In the genomic region with DNA sequence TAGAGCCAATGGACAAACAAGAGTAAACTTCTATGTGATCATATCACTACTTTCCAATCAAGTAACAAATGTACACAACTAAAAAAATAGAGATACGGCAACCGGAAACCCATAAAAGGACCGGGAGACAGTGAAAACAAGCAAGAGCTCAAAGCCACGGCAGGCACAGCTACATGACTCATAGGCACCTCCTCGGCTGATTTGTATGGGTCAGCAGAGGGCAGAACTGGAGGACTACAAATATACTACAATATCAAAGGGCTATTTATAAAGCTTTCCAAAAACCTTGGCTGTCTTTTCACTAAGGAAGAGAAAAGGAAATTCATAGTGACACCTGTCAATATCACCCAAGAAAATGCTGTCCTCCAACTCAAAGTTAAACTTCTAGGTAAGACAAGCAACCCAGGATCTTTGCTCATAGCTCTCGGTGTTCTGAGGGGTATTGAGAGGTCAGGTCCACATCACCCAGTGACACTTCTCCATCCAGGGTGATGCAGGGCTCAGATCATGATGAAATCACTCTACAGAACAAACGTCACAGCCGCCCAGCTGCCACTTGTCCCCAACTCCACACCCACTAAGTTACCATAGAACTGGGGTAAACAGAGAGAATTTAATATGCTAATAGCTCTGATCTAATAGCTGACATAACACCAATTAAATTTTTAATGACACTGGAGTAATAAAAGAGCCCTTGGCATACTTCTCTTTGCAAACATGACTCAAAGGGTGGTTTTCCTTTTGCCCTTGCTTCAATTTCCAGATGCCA, we compare ENCODE assay signal across 8 cellular contexts.
DNase-seq lines count a peak whose midpoint lies in the region; ATAC-seq and TF ChIP-seq lines count a peak whose summit lies in the region.

No MANE protein-coding gene starts in this region.

- peaks cover 16 to 19% of the 10 kb centered on the region in 2 donors for H3K4me1 ChIP-seq in muscle layer of duodenum (ENCODE audit: control insufficient read depth in 1 of 2, insufficient read depth in 2 of 2, low read length in 2 of 2)

- ATAC-seq in HG02678 (IDR thresholded peaks at IDR 0.05; ENCODE audit: unreplicated experiment) (peak; percentile 72), HG02885 (IDR thresholded peaks at IDR 0.05; ENCODE audit: poor library complexity, unreplicated experiment) (no peak)

- peaks cover 0 to 4% of the 10 kb centered on the region in 2 donors for H3K36me3 ChIP-seq in muscle layer of duodenum (ENCODE audit: control insufficient read depth in 1 of 2, insufficient read depth in 2 of 2, low read length in 2 of 2)

- DNase-seq in AG09309 (ENCODE audit: low read depth) (peak; percentile 64), SW 1271 (lab: John Stamatoyannopoulos, UW) (peak; percentile 74 to 93), erythroblast (lab: John Stamatoyannopoulos, UW) (peak; percentile 46 to 64), NCI-H128 (lab: John Stamatoyannopoulos, UW; ENCODE audit: unreplicated experiment) (no peak), NCI-H82 (lab: John Stamatoyannopoulos, UW) (no peak)

- H3K27ac ChIP-seq in muscle layer of duodenum (ENCODE audit: low read length), result peak overlapping the region; percentile 88

- no peaks in the 10 kb centered on the region for H3K27me3 ChIP-seq in muscle layer of duodenum (ENCODE audit: low read depth, low read length)

- TF ChIP-seq CTCF in AG09309 (IDR thresholded peaks at IDR 0.05; ENCODE audit: control insufficient read depth, insufficient read depth, low read depth, low read length, missing control alignments), result no peak

- H3K4me3 ChIP-seq in AG09309 (ENCODE audit: control insufficient read depth, low read depth, low read length), result no peak overlapping the region
- H3K4me3 ChIP-seq in muscle layer of duodenum (ENCODE audit: low read depth in 1 of 2, low read length in 2 of 2), result no peak overlapping the region

- no peaks in the 10 kb centered on the region for H3K9me3 ChIP-seq in muscle layer of duodenum (ENCODE audit: control insufficient read depth in 1 of 2, low read length in 2 of 2)

- TF ChIP-seq POLR2A in erythroblast (IDR thresholded peaks at IDR 0.05; ENCODE audit: low read length), result no peak

Comparison
In these comparisons a context has a peak if more than half of its experiments do, and no peak if none do; other contexts are left out.
1. DNase-seq: peak in AG09309 (single experiment), SW 1271 (2 of 2) and erythroblast (2 of 2); none in NCI-H128 (single experiment) and NCI-H82 (single experiment).